ENCODE assay signal across 8 cellular contexts in genomic region chr1:168623003-168623828, GRCh38. TPM values are rescaled to one million over a fixed set of nuclear protein-coding genes. Genes with fewer than 3 reads are reported as not detected.
DNase-seq lines count a peak whose midpoint lies in the region; ATAC-seq and TF ChIP-seq lines count a peak whose summit lies in the region.
"Had no signal": no experiment of that assay in that cellular context is flagged by ENCODE, and none has a peak within 500 bp of the region (broad histone marks: within the 10 kb centered on the region; RNA-seq: fewer than 3 reads in every experiment).

No MANE protein-coding gene starts in this region.

- ATAC-seq in HG03280 (IDR thresholded peaks at IDR 0.05; ENCODE audit: unreplicated experiment) (no peak), HG02852 (IDR thresholded peaks at IDR 0.05; ENCODE audit: unreplicated experiment) (no peak)

- DNase-seq in HS-5 (ENCODE audit: low read depth) (peak; percentile 45), RPMI7951 (ENCODE audit: low read depth) (peak; percentile 93), foreskin fibroblast (peak; percentile 81 to 89), superior temporal gyrus (ENCODE audit: extremely low spot score) (peak; percentile 23), amygdala (lab: John Stamatoyannopoulos, UW) (no peak)
- DNase-seq: stimulated activated CD4-positive, alpha-beta T cell treated with anti-CD3 and anti-CD28 coated beads, Interleukin-4, amount 100 ng/mL, for 4 hours had no signal

- H3K4me3 ChIP-seq in foreskin fibroblast (ENCODE audit: low read depth in 1 of 2, low read length in 2 of 2): no peak overlapping the region

- no peak for TF ChIP-seq CTCF in foreskin fibroblast (IDR thresholded peaks at IDR 0.05; ENCODE audit: low read depth, low read length)

RNA-seq across cellular contexts. Expression of gene XCL1, which starts 46.8 kb away (rescaled TPM):
- total RNA-seq in RPMI7951 (2014; rRNA removed; shearing (Covaris generic)): not detected in 2 replicates

Comparison
In these comparisons a context has a peak if more than half of its experiments do, and no peak if none do; other contexts are left out.
1. DNase-seq: peak in HS-5 (single experiment), RPMI7951 (single experiment), foreskin fibroblast (2 of 2) and superior temporal gyrus (single experiment); none in amygdala (0 of 56).